ENCODE assay signal across 1 cellular context in the genomic region with DNA sequence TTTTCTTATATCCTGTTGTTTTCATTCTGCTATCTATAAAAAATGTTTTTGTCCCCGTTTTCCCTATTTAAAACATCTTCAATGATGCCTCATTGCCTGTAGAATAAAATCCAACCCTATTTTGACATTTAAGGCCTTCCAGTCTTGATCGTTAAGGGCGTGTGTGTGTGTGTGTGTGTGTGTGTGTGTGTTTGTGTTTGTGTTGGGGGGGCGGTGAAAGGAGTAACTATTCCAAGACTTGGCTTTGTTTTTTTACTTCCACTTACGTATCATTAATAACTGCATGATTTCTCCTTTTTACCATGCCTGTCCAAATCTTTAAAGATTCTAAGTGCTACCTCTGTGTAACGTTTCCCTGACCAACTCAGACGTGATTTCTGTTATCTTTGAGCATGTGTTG.
TF ChIP-seq lines count a peak whose summit lies in the region.

No MANE protein-coding gene starts in this region.

TF ChIP-seq in GM12878, 131 proteins besides CTCF, POLR2A, EP300 and RAD21:
- TF ChIP-seq, protein P1, sequence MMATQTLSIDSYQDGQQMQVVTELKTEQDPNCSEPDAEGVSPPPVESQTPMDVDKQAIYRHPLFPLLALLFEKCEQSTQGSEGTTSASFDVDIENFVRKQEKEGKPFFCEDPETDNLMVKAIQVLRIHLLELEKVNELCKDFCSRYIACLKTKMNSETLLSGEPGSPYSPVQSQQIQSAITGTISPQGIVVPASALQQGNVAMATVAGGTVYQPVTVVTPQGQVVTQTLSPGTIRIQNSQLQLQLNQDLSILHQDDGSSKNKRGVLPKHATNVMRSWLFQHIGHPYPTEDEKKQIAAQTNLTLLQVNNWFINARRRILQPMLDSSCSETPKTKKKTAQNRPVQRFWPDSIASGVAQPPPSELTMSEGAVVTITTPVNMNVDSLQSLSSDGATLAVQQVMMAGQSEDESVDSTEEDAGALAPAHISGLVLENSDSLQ (IDR thresholded peaks at IDR 0.05): no peak
- 0 out of 2 replicates have a peak, but pooled peaks have one; percentile 23 for TF ChIP-seq GABPA (IDR thresholded peaks at IDR 0.05; ENCODE audit: low read depth)
